Comparison of ENCODE assay signal across 15 cellular contexts in genomic region chr1:208544794-208545193, GRCh38.
"Had no signal": no experiment of that assay in that cellular context is flagged by ENCODE, and none has a peak within 500 bp of the region (broad histone marks: within the 10 kb centered on the region; RNA-seq: fewer than 3 reads in every experiment).

No MANE protein-coding gene starts in this region.

- DNase-seq: activated CD4-positive, CD25-positive, alpha-beta regulatory T cell; activated effector memory CD4-positive, alpha-beta T cell treated with anti-CD3 and anti-CD28 coated beads, Interleukin-2, amount 50 U/mL, for 16 hours; activated T-cell treated with anti-CD3 and anti-CD28 coated beads, Interleukin-2, amount 50 U/mL, for 1 hour; amniotic stem cell; body of pancreas; hippocampal formation; kidney glomerular epithelial cell; nephron progenitor cell; psoas muscle; right lobe of liver; transverse colon had no signal

- H3K27ac ChIP-seq: body of pancreas, psoas muscle, right lobe of liver, transverse colon had no signal

- H3K4me3 ChIP-seq: body of pancreas, psoas muscle, right lobe of liver, transverse colon had no signal

- H3K9me3 Mint-ChIP-seq: central memory CD8-positive, alpha-beta T cell; dendritic cell treated with granulocyte-macrophage colony-stimulating factor and Interleukin-4, amounts not matched to agents 40 ng/mL and 50 ng/mL, for 4 days; nephron progenitor cell had no signal

- ATAC-seq: activated naive CD4-positive, alpha-beta T cell treated with anti-CD3 and anti-CD28 coated beads, Interleukin-2, amount 50 U/mL, for 72 hours; body of pancreas; psoas muscle; right lobe of liver; stimulated activated memory B cell treated with anti-CD40 and anti-IgM and Interleukin-4, amounts not matched to agents 10 μg/mL and 1 μg/mL and 100 μg/mL, for 72 hours had no signal

- H3K9me3 ChIP-seq: body of pancreas, psoas muscle, right lobe of liver, transverse colon had no signal

- H3K27ac Mint-ChIP-seq: activated naive CD4-positive, alpha-beta T cell treated with anti-CD3 and anti-CD28 coated beads, Interleukin-2, amount 50 U/mL, for 72 hours; dendritic cell treated with granulocyte-macrophage colony-stimulating factor and Interleukin-4, amounts not matched to agents 40 ng/mL and 50 ng/mL, for 4 days; nephron progenitor cell; stimulated activated memory B cell treated with anti-CD40 and anti-IgM and Interleukin-4, amounts not matched to agents 10 μg/mL and 1 μg/mL and 100 μg/mL, for 72 hours had no signal

- H3K36me3 ChIP-seq: right lobe of liver, transverse colon had no signal

- H3K27me3 ChIP-seq: body of pancreas, right lobe of liver had no signal

- H3K36me3 Mint-ChIP-seq: activated naive CD4-positive, alpha-beta T cell treated with anti-CD3 and anti-CD28 coated beads, Interleukin-2, amount 50 U/mL, for 72 hours; stimulated activated memory B cell treated with anti-CD40 and anti-IgM and Interleukin-4, amounts not matched to agents 10 μg/mL and 1 μg/mL and 100 μg/mL, for 72 hours had no signal

- H3K4me1 ChIP-seq: body of pancreas, psoas muscle, right lobe of liver, transverse colon had no signal

- H3K4me1 Mint-ChIP-seq: stimulated activated memory B cell treated with anti-CD40 and anti-IgM and Interleukin-4, amounts not matched to agents 10 μg/mL and 1 μg/mL and 100 μg/mL, for 72 hours had no signal

- H3K27me3 Mint-ChIP-seq: central memory CD8-positive, alpha-beta T cell; dendritic cell treated with granulocyte-macrophage colony-stimulating factor and Interleukin-4, amounts not matched to agents 40 ng/mL and 50 ng/mL, for 4 days had no signal

- H3K4me3 Mint-ChIP-seq: central memory CD8-positive, alpha-beta T cell; dendritic cell treated with granulocyte-macrophage colony-stimulating factor and Interleukin-4, amounts not matched to agents 40 ng/mL and 50 ng/mL, for 4 days; nephron progenitor cell; stimulated activated memory B cell treated with anti-CD40 and anti-IgM and Interleukin-4, amounts not matched to agents 10 μg/mL and 1 μg/mL and 100 μg/mL, for 72 hours had no signal
